1 cellular context compared by ENCODE assay signal in the genomic region with DNA sequence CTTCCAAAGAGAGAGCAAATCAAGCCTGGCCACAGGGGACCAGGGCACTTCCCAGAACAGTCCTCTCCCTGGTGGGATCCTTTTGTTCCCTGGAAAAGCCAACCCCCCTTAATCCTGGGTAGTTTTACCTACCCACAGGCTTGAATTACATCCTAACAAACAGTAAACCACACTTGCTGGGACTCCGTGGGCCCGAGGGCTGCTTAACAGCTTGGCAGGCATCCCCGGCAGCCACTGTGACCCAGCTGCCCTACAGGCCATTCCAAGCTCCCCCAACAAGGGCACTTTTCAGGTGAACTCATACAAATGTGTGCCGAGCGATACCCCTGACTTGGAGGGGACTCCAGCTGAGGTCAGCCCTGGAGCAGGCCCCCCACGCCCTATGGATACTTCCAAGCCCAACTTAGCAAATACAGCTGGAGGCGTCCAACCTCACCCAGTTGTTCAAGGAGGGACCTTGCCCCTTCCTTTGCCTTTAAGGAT.
TF ChIP-seq lines count a peak whose summit lies in the region.

No MANE protein-coding gene starts in this region.

TF ChIP-seq in H1, 55 proteins besides CTCF, POLR2A, EP300 and RAD21:
- TF ChIP-seq HDAC6 (IDR thresholded peaks at IDR 0.05; ENCODE audit: low read depth, low read length) (no peak), EGR1 (IDR thresholded peaks at IDR 0.05; ENCODE audit: borderline replicate concordance, low read depth, low read length) (no peak), SIX5 (IDR thresholded peaks at IDR 0.05; ENCODE audit: low read depth, low read length) (no peak), ASH2L (IDR thresholded peaks at IDR 0.05; ENCODE audit: low read length) (no peak), ZNF274 (IDR thresholded peaks at IDR 0.05; ENCODE audit: borderline replicate concordance, extremely low read depth, low read length) (no peak), CBX8 (IDR thresholded peaks at IDR 0.05; ENCODE audit: borderline replicate concordance, low read depth, low read length) (no peak), YY1 (IDR thresholded peaks at IDR 0.05; ENCODE audit: low read depth, low read length) (no peak), BRCA1 (IDR thresholded peaks at IDR 0.05; ENCODE audit: low read depth, low read length) (no peak), TBP (IDR thresholded peaks at IDR 0.05; ENCODE audit: low read depth, low read length) (no peak), KDM1A (IDR thresholded peaks at IDR 0.05; ENCODE audit: borderline replicate concordance, low read length) (no peak), CEBPB (IDR thresholded peaks at IDR 0.05; ENCODE audit: low read depth, low read length) (no peak), NRF1 (IDR thresholded peaks at IDR 0.05; ENCODE audit: low read depth, low read length) (no peak), SIRT6 (IDR thresholded peaks at IDR 0.05; ENCODE audit: low read length) (no peak), PHF8 (conservative IDR thresholded peaks at IDR 0.05; ENCODE audit: low read depth, low read length) (no peak), SP2 (IDR thresholded peaks at IDR 0.05; ENCODE audit: low read length) (no peak), EZH2 (IDR thresholded peaks at IDR 0.05; ENCODE audit: low read depth, low read length, severe bottlenecking) (no peak), SP1 (IDR thresholded peaks at IDR 0.05; ENCODE audit: low read depth, low read length) (no peak), GTF2F1 (IDR thresholded peaks at IDR 0.05; ENCODE audit: borderline replicate concordance, low read depth, low read length) (no peak), RBBP5 (IDR thresholded peaks at IDR 0.05; ENCODE audit: borderline replicate concordance, low read depth, low read length) (no peak)
- TF ChIP-seq, protein P1, sequence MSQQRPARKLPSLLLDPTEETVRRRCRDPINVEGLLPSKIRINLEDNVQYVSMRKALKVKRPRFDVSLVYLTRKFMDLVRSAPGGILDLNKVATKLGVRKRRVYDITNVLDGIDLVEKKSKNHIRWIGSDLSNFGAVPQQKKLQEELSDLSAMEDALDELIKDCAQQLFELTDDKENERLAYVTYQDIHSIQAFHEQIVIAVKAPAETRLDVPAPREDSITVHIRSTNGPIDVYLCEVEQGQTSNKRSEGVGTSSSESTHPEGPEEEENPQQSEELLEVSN (IDR thresholded peaks at IDR 0.05) = no peak
